1 cellular context compared by ENCODE assay signal in genomic region chr2:135985826-135986393, GRCh38.
TF ChIP-seq lines count a peak whose summit lies in the region.

No MANE protein-coding gene starts in this region.

TF ChIP-seq in H1, 55 proteins besides CTCF, POLR2A, EP300 and RAD21:
- TF ChIP-seq KDM4A (IDR thresholded peaks at IDR 0.05; ENCODE audit: low read depth, low read length, severe bottlenecking) (no peak), CBX5 (IDR thresholded peaks at IDR 0.05; ENCODE audit: low read depth, low read length) (no peak), SIN3A (conservative IDR thresholded peaks at IDR 0.05 in 1 of 2, IDR thresholded peaks at IDR 0.05 in 1 of 2; ENCODE audit: low read depth in 1 of 2, low read length in 2 of 2) (no peak), EGR1 (IDR thresholded peaks at IDR 0.05; ENCODE audit: borderline replicate concordance, low read depth, low read length) (no peak), ZNF274 (IDR thresholded peaks at IDR 0.05; ENCODE audit: borderline replicate concordance, extremely low read depth, low read length) (no peak), ASH2L (IDR thresholded peaks at IDR 0.05; ENCODE audit: low read length) (peak; percentile 48), TAF7 (optimal IDR thresholded peaks at IDR 0.05; ENCODE audit: borderline replicate concordance, low read depth, low read length) (peak; percentile 12), KDM5A (IDR thresholded peaks at IDR 0.05; ENCODE audit: low read length) (no peak), RBBP5 (IDR thresholded peaks at IDR 0.05; ENCODE audit: borderline replicate concordance, low read depth, low read length) (peak; percentile 19; the same call in 1 of the 2 replicates), CHD1 (IDR thresholded peaks at IDR 0.05; ENCODE audit: low read depth, low read length) (no peak), KDM1A (IDR thresholded peaks at IDR 0.05; ENCODE audit: borderline replicate concordance, low read length) (no peak), RXRA (IDR thresholded peaks at IDR 0.05; ENCODE audit: insufficient read depth, low read depth, low read length) (no peak), SP4 (IDR thresholded peaks at IDR 0.05; ENCODE audit: low read length) (no peak), SUZ12 (IDR thresholded peaks at IDR 0.05; ENCODE audit: low read length) (no peak), SP1 (IDR thresholded peaks at IDR 0.05; ENCODE audit: low read depth, low read length) (no peak), HDAC2 (IDR thresholded peaks at IDR 0.05; ENCODE audit: borderline replicate concordance in 1 of 2, low read depth in 2 of 2, low read length in 2 of 2) (no peak), SAP30 (IDR thresholded peaks at IDR 0.05; ENCODE audit: insufficient read depth, insufficient replicate concordance, low read length) (no peak), POLR2AphosphoS5 (IDR thresholded peaks at IDR 0.05; ENCODE audit: low read depth, low read length) (0 out of 2 replicates have a peak, but pooled peaks have one; percentile 52), RNF2 (IDR thresholded peaks at IDR 0.05; ENCODE audit: borderline replicate concordance, low read depth, low read length, missing control alignments, poor library complexity, severe bottlenecking) (no peak), POU5F1 (IDR thresholded peaks at IDR 0.05; ENCODE audit: low read depth, low read length) (no peak), NANOG (IDR thresholded peaks at IDR 0.05; ENCODE audit: insufficient read depth, low read depth, low read length, poor library complexity, severe bottlenecking) (no peak), TBP (IDR thresholded peaks at IDR 0.05; ENCODE audit: low read depth, low read length) (no peak), BCL11A (IDR thresholded peaks at IDR 0.05; ENCODE audit: low read depth in 2 of 2, low read length in 2 of 2) (no peak), E2F6 (IDR thresholded peaks at IDR 0.05) (peak; percentile 98), CHD7 (IDR thresholded peaks at IDR 0.05; ENCODE audit: insufficient replicate concordance, low read length) (no peak), JUN (IDR thresholded peaks at IDR 0.05; ENCODE audit: low read depth, low read length) (no peak)
TF ChIP-seq in H1: peak in this region for 5.
